Comparison of ENCODE assay signal across 9 cellular contexts in genomic region chr18:34773961-34774754, GRCh38.
DNase-seq lines count a peak whose midpoint lies in the region; ATAC-seq and TF ChIP-seq lines count a peak whose summit lies in the region.
"Had no signal": no experiment of that assay in that cellular context is flagged by ENCODE, and none has a peak within 500 bp of the region (broad histone marks: within the 10 kb centered on the region; RNA-seq: fewer than 3 reads in every experiment).

No MANE protein-coding gene starts in this region.

- peaks cover 4% of the 10 kb centered on the region for H3K9me3 Mint-ChIP-seq in mesothelial cell of epicardium

- peak overlapping the region; percentile 23 for H3K27ac Mint-ChIP-seq in mesothelial cell of epicardium

- H4K20me1 ChIP-seq in Karpas-422 (ENCODE audit: insufficient read depth, low read depth, low read length), result no peaks in the 10 kb centered on the region
- H4K20me1 ChIP-seq: BLaER1 had no signal

- H3K27ac ChIP-seq in ACC112 (ENCODE audit: low read depth, low read length) (peak overlapping the region; percentile 75), cingulate gyrus (ENCODE audit: low read depth, low read length) (peak overlapping the region; percentile 34), prostate gland (no peak overlapping the region), Karpas-422 (ENCODE audit: low read length) (no peak overlapping the region)
- H3K27ac ChIP-seq: BLaER1 had no signal

- intact Hi-C loops in prostate gland (cut with DNase I), result no loop called here

- no peaks in the 10 kb centered on the region for H3K27me3 Mint-ChIP-seq in mesothelial cell of epicardium (ENCODE audit: low read depth)

- peaks cover 30% of the 10 kb centered on the region for H3K4me1 Mint-ChIP-seq in mesothelial cell of epicardium

- H3K36me3 ChIP-seq in ACC112 (ENCODE audit: insufficient read depth, low read length) (no peaks in the 10 kb centered on the region), prostate gland (no peaks in the 10 kb centered on the region), Karpas-422 (ENCODE audit: insufficient read depth, low read length) (no peaks in the 10 kb centered on the region)
- H3K36me3 ChIP-seq: BLaER1 had no signal

- no peaks in the 10 kb centered on the region for H3K9me3 ChIP-seq in prostate gland
- no peaks in the 10 kb centered on the region for H3K9me3 ChIP-seq in Karpas-422 (ENCODE audit: low read length)
- H3K9me3 ChIP-seq: BLaER1 had no signal

- ATAC-seq in HG02884 (IDR thresholded peaks at IDR 0.05; ENCODE audit: unreplicated experiment), result no peak

- TF ChIP-seq POLR2A in prostate gland (IDR thresholded peaks at IDR 0.05), result no peak

- H3K4me3 ChIP-seq in ACC112 (ENCODE audit: low read depth, low read length) (peak overlapping the region; percentile 30; the same call in 1 of the 2 replicates), prostate gland (no peak overlapping the region), Karpas-422 (ENCODE audit: low read length) (no peak overlapping the region)
- H3K4me3 ChIP-seq: BLaER1 had no signal

- no peaks in the 10 kb centered on the region for H3K36me3 Mint-ChIP-seq in mesothelial cell of epicardium

- no peaks in the 10 kb centered on the region for H3K9me2 ChIP-seq in Karpas-422 (replicated peaks; ENCODE audit: insufficient read depth, low read length)

- DNase-seq in NCI-H2029 treated with DMSO at 0.1 percent for 48 hours (lab: John Stamatoyannopoulos, UW), result peak; percentile 22
- peak in 1 of 2 experiments; percentile 59 for DNase-seq in mesothelial cell of epicardium (ENCODE audit: low spot score in 2 of 2, unreplicated experiment in 2 of 2)
- DNase-seq in CD1c-positive myeloid dendritic cell (ENCODE audit: extremely low spot score), result no peak
- no peak for DNase-seq in prostate gland (ENCODE audit: low spot score)
- DNase-seq in Karpas-422, result no peak

- H3K4me1 ChIP-seq in ACC112 (ENCODE audit: control insufficient read depth, insufficient read depth, low read length, unreplicated experiment) (peaks cover 36% of the 10 kb centered on the region), prostate gland (replicated peaks) (no peaks in the 10 kb centered on the region), Karpas-422 (ENCODE audit: low read length) (no peaks in the 10 kb centered on the region)
- H3K4me1 ChIP-seq: BLaER1 had no signal

- H3K79me2 ChIP-seq in ACC112 (ENCODE audit: control insufficient read depth, insufficient read depth, low read length, unreplicated experiment), result no peaks in the 10 kb centered on the region
- H3K79me2 ChIP-seq in Karpas-422 (ENCODE audit: low read length), result no peaks in the 10 kb centered on the region

- H2AFZ ChIP-seq in ACC112 (ENCODE audit: low read length, unreplicated experiment), result no peak overlapping the region
- no peak overlapping the region for H2AFZ ChIP-seq in Karpas-422 (ENCODE audit: low read length)

- no peak overlapping the region for H3K9ac ChIP-seq in Karpas-422 (ENCODE audit: low read length)
- H3K9ac ChIP-seq: BLaER1 had no signal

- WGBS in prostate gland, result 16% methylated on average over 7 of the region's 7 CpGs

- H3K4me2 ChIP-seq in Karpas-422 (ENCODE audit: low read depth, low read length, poor library complexity, severe bottlenecking), result no peak overlapping the region
- H3K4me2 ChIP-seq: BLaER1 had no signal

- no peaks in the 10 kb centered on the region for H3K27me3 ChIP-seq in ACC112 (ENCODE audit: insufficient read depth, low read length)
- H3K27me3 ChIP-seq in prostate gland (replicated peaks; ENCODE audit: insufficient read depth), result no peaks in the 10 kb centered on the region
- H3K27me3 ChIP-seq in Karpas-422 (ENCODE audit: low read length), result no peaks in the 10 kb centered on the region; the same call in 1 of the 2 replicates
- H3K27me3 ChIP-seq: BLaER1 had no signal

- no peak overlapping the region for H3K4me3 Mint-ChIP-seq in mesothelial cell of epicardium

- no peak for TF ChIP-seq CTCF in mesothelial cell of epicardium (IDR thresholded peaks at IDR 0.05; ENCODE audit: unreplicated experiment)
- TF ChIP-seq CTCF in prostate gland (IDR thresholded peaks at IDR 0.05), result no peak

Comparison
In these comparisons a context has a peak if more than half of its experiments do, and no peak if none do; other contexts are left out.
1. H3K27ac ChIP-seq: peak in ACC112 (single experiment) and cingulate gyrus (single experiment); none in prostate gland (0 of 2) and Karpas-422 (single experiment).